ENCODE assay signal across 9 cellular contexts in the genomic region with DNA sequence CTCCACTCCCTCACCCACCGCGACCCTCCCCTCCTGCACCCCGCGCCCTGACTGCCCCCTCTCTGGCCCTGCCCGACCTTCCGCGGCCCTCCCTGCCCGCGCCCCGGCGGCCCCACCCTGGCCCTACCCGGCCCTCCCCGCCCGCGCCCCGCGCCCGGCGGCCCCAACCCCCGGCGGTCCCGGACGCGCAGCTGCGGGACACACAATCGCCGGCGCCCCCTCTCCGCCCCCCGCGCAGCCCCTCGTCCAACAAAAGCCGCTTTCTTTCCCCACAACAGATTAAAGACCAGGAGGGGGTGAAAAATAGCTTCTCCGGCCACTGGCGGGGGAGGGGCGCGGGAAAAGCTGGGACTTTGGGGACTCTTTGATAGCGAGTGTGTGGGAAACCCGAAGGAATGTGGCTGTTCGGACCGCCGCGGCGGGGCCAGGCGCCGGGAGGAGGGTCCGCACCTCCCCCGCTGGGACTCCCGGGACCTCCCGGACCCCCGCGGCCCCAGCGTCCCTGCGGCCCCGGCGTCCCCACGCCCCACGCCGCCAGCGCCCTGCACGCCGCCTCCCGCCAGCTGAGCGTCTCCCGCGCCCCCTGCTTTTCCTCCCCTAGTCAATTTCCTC. TPM values are rescaled to one million over a fixed set of nuclear protein-coding genes. Genes with fewer than 3 reads are reported as not detected.
DNase-seq lines count a peak whose midpoint lies in the region; ATAC-seq lines count a peak whose summit lies in the region.
"Had no signal": no experiment of that assay in that cellular context is flagged by ENCODE, and none has a peak within 500 bp of the region (broad histone marks: within the 10 kb centered on the region; RNA-seq: fewer than 3 reads in every experiment).

No MANE protein-coding gene starts in this region.

- in situ Hi-C loops in HAP-1 (cut with MboI; ENCODE audit: low sequenced_read_pairs) = no loop called here

- no peak for ATAC-seq in GM19023 (IDR thresholded peaks at IDR 0.05; ENCODE audit: unreplicated experiment)

- no peaks in the 10 kb centered on the region for H3K36me3 ChIP-seq in HAP-1 (replicated peaks)
- no peaks in the 10 kb centered on the region for H3K36me3 ChIP-seq in skeletal muscle tissue (ENCODE audit: control insufficient read depth in 3 of 3, insufficient read depth in 3 of 3, low read length in 3 of 3)

- peak overlapping the region; percentile 72 to 87 (median 87) for H3K9ac ChIP-seq in skeletal muscle tissue (ENCODE audit: low read depth in 1 of 3, low read length in 3 of 3)

- H3K9me3 ChIP-seq in HAP-1 = no peaks in the 10 kb centered on the region
- no peaks in the 10 kb centered on the region for H3K9me3 ChIP-seq in iPS-18c (ENCODE audit: control insufficient read depth, insufficient read depth, low read length)
- no peaks in the 10 kb centered on the region for H3K9me3 ChIP-seq in skeletal muscle tissue (ENCODE audit: control insufficient read depth in 3 of 3, low read length in 3 of 3)

- peak in 1 of 2 experiments; percentile 77 for DNase-seq in HAP-1 (ENCODE audit: low spot score in 2 of 2)
- DNase-seq in AG08396 (ENCODE audit: low spot score) = no peak
- no peak for DNase-seq in RPMI8226
- no peak for DNase-seq in SHP77 treated with DMSO at 0.1 percent for 48 hours (lab: John Stamatoyannopoulos, UW)
- DNase-seq: NCI-H446 treated with DMSO at 0.1 percent for 48 hours had no signal

- H3K27ac ChIP-seq in angular gyrus (ENCODE audit: low read depth, low read length) = peak overlapping the region; percentile 59
- peak overlapping the region; percentile 26 for H3K27ac ChIP-seq in skeletal muscle tissue (ENCODE audit: low read depth, low read length)

- H3K4me1 ChIP-seq in HAP-1 (peaks cover 39% of the 10 kb centered on the region), skeletal muscle tissue (ENCODE audit: control insufficient read depth in 3 of 3, insufficient read depth in 3 of 3, low read length in 3 of 3) (peaks cover 16 to 23% (median 22%) of the 10 kb centered on the region in 3 donors)

- H3K27me3 ChIP-seq in HAP-1 (ENCODE audit: low read depth) (no peaks in the 10 kb centered on the region), skeletal muscle tissue (ENCODE audit: control insufficient read depth in 3 of 3, insufficient read depth in 3 of 3, low read length in 3 of 3) (no peaks in the 10 kb centered on the region)

- H3K4me3 ChIP-seq in HAP-1 = peak overlapping the region; percentile 28
- H3K4me3 ChIP-seq in iPS-18c (ENCODE audit: insufficient read depth, low read depth, low read length) = peak overlapping the region; percentile 57
- H3K4me3 ChIP-seq in skeletal muscle tissue (ENCODE audit: low read length in 3 of 3) = peak overlapping the region; percentile 66 to 73 (median 72)

RNA-seq across cellular contexts. Expression of a gene that starts 8.8 kb away (rescaled TPM):
- total RNA-seq in skeletal muscle tissue = 120 TPM

RNA-seq across cellular contexts. Expression of a gene that starts 37.1 kb away (rescaled TPM):
- 5.7 TPM for total RNA-seq in skeletal muscle tissue
